Comparison of ENCODE assay signal across 8 cellular contexts in the genomic region with DNA sequence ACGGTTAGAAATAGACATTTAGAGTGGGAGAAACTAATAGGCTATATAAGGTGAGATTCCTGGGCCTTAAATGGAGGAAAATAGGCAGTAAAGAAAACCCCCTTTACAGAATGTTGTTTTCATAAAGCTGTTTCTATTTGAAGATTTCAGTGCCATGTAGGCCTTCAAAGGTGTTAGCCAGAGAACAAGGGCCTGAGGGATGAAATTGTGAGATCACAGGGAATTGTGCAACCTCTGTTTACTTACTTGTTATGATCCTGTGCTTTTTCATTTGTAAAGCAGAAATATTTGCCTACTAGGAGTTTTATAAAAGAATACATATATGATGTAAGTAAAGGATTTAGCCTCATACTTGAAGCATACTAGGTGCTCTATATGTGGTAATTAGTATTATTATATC.
"Had no signal": no experiment of that assay in that cellular context is flagged by ENCODE, and none has a peak within 500 bp of the region (broad histone marks: within the 10 kb centered on the region; RNA-seq: fewer than 3 reads in every experiment).

No MANE protein-coding gene starts in this region.

- H3K27ac Mint-ChIP-seq: GM23338, H9, IgD-negative memory B cell had no signal

- H3K9me3 Mint-ChIP-seq: GM23338 had no signal

- H3K4me1 Mint-ChIP-seq: H9, IgD-negative memory B cell had no signal

- FAIRE-seq: H1, H54, HTR-8/SVneo had no signal

- H3K4me3 Mint-ChIP-seq: GM23338, H9, IgD-negative memory B cell had no signal

- DNase-seq: H9, HCEC 1CT, KBM-7 had no signal

- H3K27me3 Mint-ChIP-seq: IgD-negative memory B cell had no signal

- H3K4me3 ChIP-seq: GM23338 had no signal
